31 cellular contexts compared by ENCODE assay signal in the genomic region with DNA sequence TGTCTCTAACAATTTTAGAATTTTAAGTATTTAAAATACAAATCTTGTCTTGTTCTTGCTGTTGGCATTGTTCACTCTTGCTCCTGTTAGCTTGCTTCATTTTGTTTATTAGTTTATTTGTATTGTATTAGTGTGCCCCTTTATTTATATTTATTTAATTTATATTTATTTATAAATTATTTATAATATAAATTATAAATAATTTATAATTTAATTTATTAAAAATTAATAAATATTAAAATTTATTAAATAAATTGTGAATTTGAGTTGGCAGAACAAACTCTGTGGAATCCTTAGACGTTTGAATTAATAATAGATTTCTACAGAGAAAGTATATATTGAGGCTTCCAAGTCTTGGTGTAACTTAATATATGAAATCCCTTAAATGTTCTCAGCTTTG.
"Had no signal": no experiment of that assay in that cellular context is flagged by ENCODE, and none has a peak within 500 bp of the region (broad histone marks: within the 10 kb centered on the region; RNA-seq: fewer than 3 reads in every experiment).

No MANE protein-coding gene starts in this region.

- DNase-seq: activated CD4-positive, alpha-beta memory T cell treated with anti-CD3 and anti-CD28 coated beads for 36 hours; activated CD4-positive, alpha-beta T cell treated with anti-CD3 and anti-CD28 coated beads for 36 hours; activated CD4-positive, alpha-beta T cell treated with anti-CD3 and anti-CD28 coated beads, Interleukin-2, amount 10 ng/mL, durations not matched to agents 24 days and 14 days; activated CD4-positive, CD25-positive, alpha-beta regulatory T cell; activated CD4-positive, CD25-positive, alpha-beta regulatory T cell treated with anti-CD3 and anti-CD28 coated beads, Interleukin-2, amount 50 U/mL, for 72 hours; activated CD8-positive, alpha-beta memory T cell treated with anti-CD3 and anti-CD28 coated beads, Interleukin-2, amount 50 U/mL, for 48 hours; activated gamma-delta T cell; activated naive CD4-positive, alpha-beta T cell; activated naive CD4-positive, alpha-beta T cell treated with anti-CD3 and anti-CD28 coated beads, Interleukin-2, amount 10 ng/mL, durations not matched to agents 7 days and 5 days; activated naive CD8-positive, alpha-beta T cell treated with anti-CD3 and anti-CD28 coated beads, Interleukin-2, amount 10 ng/mL, durations not matched to agents 7 days and 5 days; activated T-cell treated with anti-CD3 and anti-CD28 coated beads for 4 hours; activated T-cell treated with anti-CD3 and anti-CD28 coated beads, Interleukin-2, amount 50 U/mL, for 24 hours; activated T-cell treated with anti-CD3 and anti-CD28 coated beads, Interleukin-2, amount 50 U/mL, for 72 hours; central memory CD4-positive, alpha-beta T cell; cerebellar nuclear complex; dorsolateral prefrontal cortex; effector memory CD8-positive, alpha-beta T cell; erythroblast; foreskin keratinocyte; heart right ventricle; T-helper 2 cell; WERI-Rb-1 had no signal

- H3K9me3 ChIP-seq: ascending aorta, breast epithelium, esophagus muscularis mucosa, gastroesophageal sphincter had no signal

- H3K4me3 ChIP-seq: ascending aorta, breast epithelium, cardiac muscle cell, coronary artery, dorsolateral prefrontal cortex, esophagus muscularis mucosa, gastroesophageal sphincter, heart right ventricle had no signal

- H3K27ac Mint-ChIP-seq: activated CD4-positive, alpha-beta memory T cell treated with anti-CD3 and anti-CD28 coated beads for 36 hours; activated CD4-positive, alpha-beta T cell treated with anti-CD3 and anti-CD28 coated beads for 36 hours; activated CD4-positive, alpha-beta T cell treated with anti-CD3 and anti-CD28 coated beads, Interleukin-2, amount 10 ng/mL, durations not matched to agents 24 days and 14 days; activated naive CD4-positive, alpha-beta T cell treated with anti-CD3 and anti-CD28 coated beads, Interleukin-2, amount 10 ng/mL, durations not matched to agents 7 days and 5 days; activated naive CD4-positive, alpha-beta T cell treated with anti-CD3 and anti-CD28 coated beads, Interleukin-2, amount 50 U/mL, for 72 hours; activated naive CD8-positive, alpha-beta T cell treated with anti-CD3 and anti-CD28 coated beads, Interleukin-2, amount 10 ng/mL, durations not matched to agents 7 days and 5 days; activated T-cell treated with anti-CD3 and anti-CD28 coated beads, Interleukin-2, amount 50 U/mL, for 24 hours; activated T-cell treated with anti-CD3 and anti-CD28 coated beads, Interleukin-2, amount 50 U/mL, for 72 hours; brain; dendritic cell treated with granulocyte-macrophage colony-stimulating factor and Interleukin-4, amounts not matched to agents 40 ng/mL and 50 ng/mL, for 4 days; effector memory CD8-positive, alpha-beta T cell had no signal

- H3K9me3 Mint-ChIP-seq: activated CD4-positive, alpha-beta T cell treated with anti-CD3 and anti-CD28 coated beads, Interleukin-2, amount 10 ng/mL, durations not matched to agents 24 days and 14 days; brain had no signal

- H3K27me3 ChIP-seq: ascending aorta, breast epithelium, cardiac muscle cell, dorsolateral prefrontal cortex, esophagus muscularis mucosa, foreskin keratinocyte, gastroesophageal sphincter, heart right ventricle had no signal

- ATAC-seq: activated CD4-positive, alpha-beta T cell treated with anti-CD3 and anti-CD28 coated beads for 36 hours; activated naive CD4-positive, alpha-beta T cell treated with anti-CD3 and anti-CD28 coated beads, Interleukin-2, amount 50 U/mL, for 72 hours; activated T-cell treated with anti-CD3 and anti-CD28 coated beads, Interleukin-2, amount 50 U/mL, for 72 hours; effector memory CD8-positive, alpha-beta T cell; foreskin keratinocyte; gastroesophageal sphincter; heart right ventricle had no signal

- H3K27ac ChIP-seq: ascending aorta, breast epithelium, cardiac muscle cell, coronary artery, dorsolateral prefrontal cortex, esophagus muscularis mucosa, foreskin keratinocyte, gastroesophageal sphincter, heart right ventricle, WERI-Rb-1 had no signal

- H3K4me1 ChIP-seq: ascending aorta, breast epithelium, esophagus muscularis mucosa, foreskin keratinocyte, gastroesophageal sphincter, heart right ventricle had no signal

- H3K36me3 Mint-ChIP-seq: activated CD4-positive, alpha-beta memory T cell treated with anti-CD3 and anti-CD28 coated beads for 36 hours; activated naive CD4-positive, alpha-beta T cell treated with anti-CD3 and anti-CD28 coated beads, Interleukin-2, amount 10 ng/mL, durations not matched to agents 7 days and 5 days; activated naive CD4-positive, alpha-beta T cell treated with anti-CD3 and anti-CD28 coated beads, Interleukin-2, amount 50 U/mL, for 72 hours; activated naive CD8-positive, alpha-beta T cell treated with anti-CD3 and anti-CD28 coated beads, Interleukin-2, amount 10 ng/mL, durations not matched to agents 7 days and 5 days; brain had no signal

- H3K4me3 Mint-ChIP-seq: activated CD4-positive, alpha-beta memory T cell treated with anti-CD3 and anti-CD28 coated beads for 36 hours; activated CD4-positive, alpha-beta T cell treated with anti-CD3 and anti-CD28 coated beads for 36 hours; activated CD4-positive, alpha-beta T cell treated with anti-CD3 and anti-CD28 coated beads, Interleukin-2, amount 10 ng/mL, durations not matched to agents 24 days and 14 days; activated naive CD4-positive, alpha-beta T cell treated with anti-CD3 and anti-CD28 coated beads, Interleukin-2, amount 10 ng/mL, durations not matched to agents 7 days and 5 days; activated naive CD8-positive, alpha-beta T cell treated with anti-CD3 and anti-CD28 coated beads, Interleukin-2, amount 10 ng/mL, durations not matched to agents 7 days and 5 days; activated T-cell treated with anti-CD3 and anti-CD28 coated beads, Interleukin-2, amount 50 U/mL, for 24 hours; activated T-cell treated with anti-CD3 and anti-CD28 coated beads, Interleukin-2, amount 50 U/mL, for 72 hours; brain; dendritic cell treated with granulocyte-macrophage colony-stimulating factor and Interleukin-4, amounts not matched to agents 40 ng/mL and 50 ng/mL, for 4 days; effector memory CD8-positive, alpha-beta T cell had no signal

- H3K36me3 ChIP-seq: ascending aorta, breast epithelium, cardiac muscle cell, esophagus muscularis mucosa, gastroesophageal sphincter, heart right ventricle, WERI-Rb-1 had no signal

- H3K4me1 Mint-ChIP-seq: activated CD4-positive, alpha-beta T cell treated with anti-CD3 and anti-CD28 coated beads for 36 hours; activated CD4-positive, alpha-beta T cell treated with anti-CD3 and anti-CD28 coated beads, Interleukin-2, amount 10 ng/mL, durations not matched to agents 24 days and 14 days; activated naive CD4-positive, alpha-beta T cell treated with anti-CD3 and anti-CD28 coated beads, Interleukin-2, amount 10 ng/mL, durations not matched to agents 7 days and 5 days; activated naive CD8-positive, alpha-beta T cell treated with anti-CD3 and anti-CD28 coated beads, Interleukin-2, amount 10 ng/mL, durations not matched to agents 7 days and 5 days; brain had no signal

- H3K27me3 Mint-ChIP-seq: activated CD4-positive, alpha-beta memory T cell treated with anti-CD3 and anti-CD28 coated beads for 36 hours; activated CD4-positive, alpha-beta T cell treated with anti-CD3 and anti-CD28 coated beads for 36 hours; activated CD4-positive, alpha-beta T cell treated with anti-CD3 and anti-CD28 coated beads, Interleukin-2, amount 10 ng/mL, durations not matched to agents 24 days and 14 days; activated naive CD4-positive, alpha-beta T cell treated with anti-CD3 and anti-CD28 coated beads, Interleukin-2, amount 10 ng/mL, durations not matched to agents 7 days and 5 days; activated naive CD8-positive, alpha-beta T cell treated with anti-CD3 and anti-CD28 coated beads, Interleukin-2, amount 10 ng/mL, durations not matched to agents 7 days and 5 days; activated T-cell treated with anti-CD3 and anti-CD28 coated beads, Interleukin-2, amount 50 U/mL, for 24 hours; brain; dendritic cell treated with granulocyte-macrophage colony-stimulating factor and Interleukin-4, amounts not matched to agents 40 ng/mL and 50 ng/mL, for 4 days; effector memory CD8-positive, alpha-beta T cell had no signal
